Comparison of ENCODE assay signal across 8 cellular contexts in genomic region chr17:78933959-78934568, GRCh38. TPM values are rescaled to one million over a fixed set of nuclear protein-coding genes. Genes with fewer than 3 reads are reported as not detected.
A peak's percentile ranks its signal among the peaks of the same experiment; 100 is the strongest.
DNase-seq lines count a peak whose midpoint lies in the region; ATAC-seq and TF ChIP-seq lines count a peak whose summit lies in the region.

No MANE protein-coding gene starts in this region.

- peak overlapping the region; percentile 83 for H3K27ac Mint-ChIP-seq in activated CD8-positive, alpha-beta memory T cell treated with anti-CD3 and anti-CD28 coated beads, Interleukin-2, amount 10 ng/mL, durations not matched to agents 7 days and 5 days

- H3K9me3 ChIP-seq in PC-3 (ENCODE audit: low read length) (no peaks in the 10 kb centered on the region), lower lobe of right lung (no peaks in the 10 kb centered on the region)

- no peaks in the 10 kb centered on the region for H3K27me3 ChIP-seq in PC-3 (ENCODE audit: low read length)
- H3K27me3 ChIP-seq in lower lobe of right lung (ENCODE audit: low read depth) = no peaks in the 10 kb centered on the region

- POLR2A ChIA-PET in PC-3 (lab: Charles Lee; ENCODE audit: unreplicated experiment) = no interaction called here

- peaks cover 20% of the 10 kb centered on the region for H3K4me1 Mint-ChIP-seq in activated CD8-positive, alpha-beta memory T cell treated with anti-CD3 and anti-CD28 coated beads, Interleukin-2, amount 10 ng/mL, durations not matched to agents 7 days and 5 days

- CTCF ChIA-PET in activated CD8-positive, alpha-beta memory T cell treated with anti-CD3 and anti-CD28 coated beads, Interleukin-2, amount 10 ng/mL, durations not matched to agents 7 days and 5 days (lab: Charles Lee) = interaction anchor here (1.4 kb wide), 1 partner anchor 18 kb away, joined by 3 read pairs; no protein-coding TSS in a partner anchor
- CTCF ChIA-PET in PC-3 (lab: Charles Lee) = interaction anchor here (0.7 kb wide), 1 partner anchor 68 kb away, joined by 3 read pairs; no protein-coding TSS in a partner anchor

- ATAC-seq in activated CD8-positive, alpha-beta memory T cell treated with anti-CD3 and anti-CD28 coated beads, Interleukin-2, amount 10 ng/mL, durations not matched to agents 7 days and 5 days = no peak
- ATAC-seq in PC-3 (peak; percentile 64), lower lobe of right lung (peak; percentile 85 to 91), HG03469 (IDR thresholded peaks at IDR 0.05; ENCODE audit: unreplicated experiment) (no peak)

- no peaks in the 10 kb centered on the region for H3K9me2 ChIP-seq in PC-3 (replicated peaks; ENCODE audit: low read length)

- H3F3A ChIP-seq in PC-3 (ENCODE audit: low read length, unreplicated experiment) = no peaks in the 10 kb centered on the region

- H3K4me1 ChIP-seq in PC-3 (ENCODE audit: insufficient read depth, low read length) (peaks cover 42% of the 10 kb centered on the region), lower lobe of right lung (peaks cover 22% of the 10 kb centered on the region)

- peak overlapping the region; percentile 16 for H3K4me3 ChIP-seq in PC-3 (ENCODE audit: low read length)
- H3K4me3 ChIP-seq in lower lobe of right lung = peak overlapping the region; percentile 37

- H3K27ac ChIP-seq in PC-3 (ENCODE audit: low read length) (peak overlapping the region; percentile 89), lower lobe of right lung (peak overlapping the region; percentile 80), temporal lobe (ENCODE audit: low read depth, low read length) (peak overlapping the region; percentile 90)

- no peaks in the 10 kb centered on the region for H3K36me3 ChIP-seq in PC-3 (ENCODE audit: low read depth, low read length)
- H3K36me3 ChIP-seq in lower lobe of right lung = no peaks in the 10 kb centered on the region

- no peaks in the 10 kb centered on the region for H3K79me2 ChIP-seq in PC-3 (ENCODE audit: low read length)

- no peaks in the 10 kb centered on the region for H3K36me3 Mint-ChIP-seq in activated CD8-positive, alpha-beta memory T cell treated with anti-CD3 and anti-CD28 coated beads, Interleukin-2, amount 10 ng/mL, durations not matched to agents 7 days and 5 days

- H2AFZ ChIP-seq in PC-3 (ENCODE audit: low read length) = peak overlapping the region; percentile 25

- H3K9me3 Mint-ChIP-seq in activated CD8-positive, alpha-beta memory T cell treated with anti-CD3 and anti-CD28 coated beads, Interleukin-2, amount 10 ng/mL, durations not matched to agents 7 days and 5 days (ENCODE audit: low read depth) = no peaks in the 10 kb centered on the region

- TF ChIP-seq CTCF in PC-3 (conservative IDR thresholded peaks at IDR 0.05; ENCODE audit: low read depth, low read length) (no peak), lower lobe of right lung (IDR thresholded peaks at IDR 0.05) (no peak)

- intact Hi-C loops in PC-3 (cut with micrococcal nuclease) (loop anchor here (2.0 to 5.0 kb wide), 2 partner anchors 38 to 93 kb away; partner anchors contain the start of gene USP36), lower lobe of right lung (cut with DNase I) (no loop called here)

- no peak for DNase-seq in activated CD8-positive, alpha-beta memory T cell treated with anti-CD3 and anti-CD28 coated beads, Interleukin-2, amount 10 ng/mL, durations not matched to agents 7 days and 5 days
- DNase-seq in activated CD8-positive, alpha-beta memory T cell treated with anti-CD3 and anti-CD28 coated beads for 24 hours = no peak
- DNase-seq in PC-3 (peak; percentile 95), ecto neural progenitor cell (ENCODE audit: low spot score) (peak; percentile 88), lower lobe of right lung (peak; percentile 87), HUDEP-2 (lab: John Stamatoyannopoulos, UW; ENCODE audit: unreplicated experiment in 76 of 76) (no peak)

- BruUV-seq in PC-3 (replicated peaks; lab: Mats Ljungman, UMichigan) = TSS peak; percentile 59

- H3K4me2 ChIP-seq in PC-3 (ENCODE audit: low read length) = peak overlapping the region; percentile 54

- H4K20me1 ChIP-seq in PC-3 (ENCODE audit: low read length) = no peaks in the 10 kb centered on the region

- H3K4me3 Mint-ChIP-seq in activated CD8-positive, alpha-beta memory T cell treated with anti-CD3 and anti-CD28 coated beads, Interleukin-2, amount 10 ng/mL, durations not matched to agents 7 days and 5 days = no peak overlapping the region

- peaks cover 4% of the 10 kb centered on the region for H3K27me3 Mint-ChIP-seq in activated CD8-positive, alpha-beta memory T cell treated with anti-CD3 and anti-CD28 coated beads, Interleukin-2, amount 10 ng/mL, durations not matched to agents 7 days and 5 days

- peak overlapping the region; percentile 69 for H3K9ac ChIP-seq in PC-3 (ENCODE audit: low read length)

RNA-seq across cellular contexts. Expression of gene TIMP2, which starts 8.9 kb away (rescaled TPM):
- total RNA-seq in activated CD8-positive, alpha-beta memory T cell treated with anti-CD3 and anti-CD28 coated beads, Interleukin-2, amount 10 ng/mL, durations not matched to agents 7 days and 5 days = 1 to 10 TPM; 1.7 to 2.9 TPM
- total RNA-seq in PC-3 (2014; rRNA removed) (60.1 and 62.5 TPM in 2 replicates), lower lobe of right lung (260 TPM), temporal lobe (70.6 TPM)

RNA-seq across cellular contexts. Expression of gene CEP295NL, which starts 31.1 kb away (rescaled TPM):
- under 1 TPM in 1 of 2 experiments, not detected in 1; 0.29 TPM for total RNA-seq in activated CD8-positive, alpha-beta memory T cell treated with anti-CD3 and anti-CD28 coated beads, Interleukin-2, amount 10 ng/mL, durations not matched to agents 7 days and 5 days
- total RNA-seq in PC-3 (2014; rRNA removed) (1.8 and 2.4 TPM in 2 replicates), lower lobe of right lung (5.5 TPM), temporal lobe (1.7 TPM)

RNA-seq across cellular contexts. Expression of gene LGALS3BP, which starts 45.7 kb away (rescaled TPM):
- total RNA-seq in activated CD8-positive, alpha-beta memory T cell treated with anti-CD3 and anti-CD28 coated beads, Interleukin-2, amount 10 ng/mL, durations not matched to agents 7 days and 5 days = 100 to 1,000 TPM in 1 of 2 experiments, 10 to 100 TPM in 1; 75.7 to 162 TPM
- total RNA-seq in PC-3 (2014; rRNA removed) (72.4 and 121 TPM in 2 replicates), lower lobe of right lung (417 TPM), temporal lobe (19.7 TPM)

Comparison
In these comparisons a context has a peak if more than half of its experiments do, and no peak if none do; other contexts are left out.
1. ATAC-seq: peak in PC-3 (single experiment) and lower lobe of right lung (2 of 2); none in activated CD8-positive, alpha-beta memory T cell treated with anti-CD3 and anti-CD28 coated beads, Interleukin-2, amount 10 ng/mL, durations not matched to agents 7 days and 5 days (single experiment) and HG03469 (single experiment).
2. DNase-seq: peak in PC-3 (single experiment), ecto neural progenitor cell (single experiment) and lower lobe of right lung (single experiment); none in activated CD8-positive, alpha-beta memory T cell treated with anti-CD3 and anti-CD28 coated beads, Interleukin-2, amount 10 ng/mL, durations not matched to agents 7 days and 5 days (single experiment), activated CD8-positive, alpha-beta memory T cell treated with anti-CD3 and anti-CD28 coated beads for 24 hours (single experiment) and HUDEP-2 (0 of 76).
3. RNA of gene TIMP2, which starts 8.9 kb away (total RNA-seq): 260 TPM in lower lobe of right lung (single experiment), 70.6 TPM in temporal lobe (single experiment) and 60.1 to 62.5 TPM in PC-3; 1.7 to 2.9 TPM in activated CD8-positive, alpha-beta memory T cell treated with anti-CD3 and anti-CD28 coated beads, Interleukin-2, amount 10 ng/mL, durations not matched to agents 7 days and 5 days; every median in the first group is over 10 times any median in the second.
4. Peak in every context shown above with its lines, with median percentiles within 50 percentile points of each other: H3K27ac ChIP-seq.